8 cellular contexts compared by ENCODE assay signal in the genomic region with DNA sequence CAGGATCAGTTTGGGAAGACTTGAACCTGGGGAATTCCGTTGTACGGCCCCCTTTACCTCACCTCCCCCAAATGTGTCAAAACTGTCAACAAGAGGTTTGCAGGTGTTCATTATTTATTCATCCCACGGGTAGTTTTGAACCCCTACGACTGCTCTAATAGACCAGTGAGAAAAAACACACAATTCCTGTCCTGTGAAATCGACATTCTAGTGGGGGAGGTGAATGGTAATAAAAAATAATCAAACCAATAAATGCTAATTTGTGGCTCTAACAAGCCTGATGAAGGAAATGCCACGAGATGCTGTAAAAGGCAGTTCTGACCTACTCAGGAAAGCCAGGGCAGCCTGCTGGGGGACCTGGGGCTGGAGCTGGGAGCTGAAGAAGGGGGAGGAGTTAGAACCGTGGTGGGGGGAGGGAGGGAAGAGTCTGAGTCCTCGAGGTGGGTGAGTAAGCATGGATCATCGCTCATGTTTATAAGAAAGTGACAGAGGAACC. TPM values are rescaled to one million over a fixed set of nuclear protein-coding genes. Genes with fewer than 3 reads are reported as not detected.
DNase-seq lines count a peak whose midpoint lies in the region; ATAC-seq, FAIRE-seq and TF ChIP-seq lines count a peak whose summit lies in the region.

No MANE protein-coding gene starts in this region.

- SMC1A ChIA-PET in GM12878 (lab: Charles Lee; ENCODE audit: uncharacterized antibody, unreplicated experiment) = interaction anchor here (0.6 to 8.8 kb wide), 12 partner anchors 12 to 145 kb away, joined by 3 to 98 read pairs (median 4); a partner anchor contains a TSS

- CTCF ChIA-PET in activated naive CD4-positive, alpha-beta T cell treated with anti-CD3 and anti-CD28 coated beads, Interleukin-2, amount 10 ng/mL, durations not matched to agents 7 days and 5 days (lab: Charles Lee) = interaction anchor here (0.6 to 14.8 kb wide), 13 partner anchors 13 to 120 kb away, joined by 3 to 267 read pairs (median 5); a partner anchor contains a TSS
- CTCF ChIA-PET in GM12878 (lab: Yijun Ruan, JAX) = interaction anchor here (0.5 to 13.5 kb wide), 18 partner anchors 8 to 249 kb away, joined by 3 to 257 read pairs (median 10); a partner anchor contains a TSS

- H3K36me3 Mint-ChIP-seq in activated naive CD4-positive, alpha-beta T cell treated with anti-CD3 and anti-CD28 coated beads, Interleukin-2, amount 10 ng/mL, durations not matched to agents 7 days and 5 days = peaks cover 25% of the 10 kb centered on the region

- H3K79me2 ChIP-seq in GM12878 (ENCODE audit: control insufficient read depth, insufficient read depth, low read length) = peaks cover 6% of the 10 kb centered on the region

- in situ Hi-C loops in GM12878 (cut with MboI) = no loop called here

- no peaks in the 10 kb centered on the region for H3K9me3 ChIP-seq in GM12878 (replicated peaks; ENCODE audit: control insufficient read depth, insufficient read depth, low read length)
- H3K9me3 ChIP-seq in lower lobe of right lung = no peaks in the 10 kb centered on the region

- peak; percentile 0; the same call in 2 of the 3 replicates for ATAC-seq in GM12878
- peak in 1 of 2 donors; percentile 70 for ATAC-seq in lower lobe of right lung
- ATAC-seq in HG02938 (IDR thresholded peaks at IDR 0.05; ENCODE audit: unreplicated experiment) = no peak

- no peak for DNase-seq in activated naive CD4-positive, alpha-beta T cell treated with anti-CD3 and anti-CD28 coated beads, Interleukin-2, amount 10 ng/mL, durations not matched to agents 7 days and 5 days
- no peak for DNase-seq in activated naive CD4-positive, alpha-beta T cell treated with anti-CD3 and anti-CD28 coated beads, Interleukin-2, amount 50 U/mL, for 16 hours
- no peak for DNase-seq in GM12878 (ENCODE audit: low read depth, low spot score)
- DNase-seq in lower lobe of right lung = no peak
- no peak for DNase-seq in DMS 273 (lab: John Stamatoyannopoulos, UW; ENCODE audit: unreplicated experiment)
- DNase-seq in NCI-H1092 (lab: John Stamatoyannopoulos, UW) = no peak

- whole genome bisulfite sequencing in GM12878 (ENCODE audit: insufficient coverage, insufficient replicate concordance, low lambda C conversion rate, missing lambda C conversion rate) = 0% methylated on average over 9 of the region's 9 CpGs
- 13% methylated on average over 9 of the region's 9 CpGs for WGBS in urinary bladder

- intact Hi-C loops in GM12878 (cut with micrococcal nuclease; ENCODE audit: unreplicated experiment) = loop anchor here (1.0 to 5.0 kb wide), 7 partner anchors 17 to 319 kb away; a partner anchor contains a TSS
- intact Hi-C loops in lower lobe of right lung (cut with DNase I) = no loop called here

- peak overlapping the region; percentile 95 for H3K4me2 ChIP-seq in GM12878 (ENCODE audit: control insufficient read depth, insufficient read depth)

- no peak for TF ChIP-seq CTCF in GM12878 (IDR thresholded peaks at IDR 0.05 in 2 of 3, conservative IDR thresholded peaks at IDR 0.05 in 1 of 3; ENCODE audit: control insufficient read depth in 2 of 3, extremely low read depth in 1 of 3, insufficient read depth in 1 of 3, low read depth in 3 of 3, low read length in 3 of 3)
- no peak for TF ChIP-seq CTCF in lower lobe of right lung (IDR thresholded peaks at IDR 0.05)

- peak overlapping the region; percentile 98 for H3K27ac Mint-ChIP-seq in activated naive CD4-positive, alpha-beta T cell treated with anti-CD3 and anti-CD28 coated beads, Interleukin-2, amount 10 ng/mL, durations not matched to agents 7 days and 5 days

- FAIRE-seq in GM12878 (lab: Jason Lieb, UNC) = no peak

- H3K27me3 Mint-ChIP-seq in activated naive CD4-positive, alpha-beta T cell treated with anti-CD3 and anti-CD28 coated beads, Interleukin-2, amount 10 ng/mL, durations not matched to agents 7 days and 5 days = peaks cover 16% of the 10 kb centered on the region

- no peak for TF ChIP-seq POLR2A in GM12878 (IDR thresholded peaks at IDR 0.05; ENCODE audit: low read depth, low read length)

- H3K27me3 ChIP-seq in GM12878 (replicated peaks in 1 of 2; ENCODE audit: control insufficient read depth in 2 of 2, insufficient read depth in 2 of 2, low read length in 1 of 2) (no peaks in the 10 kb centered on the region), lower lobe of right lung (ENCODE audit: low read depth) (no peaks in the 10 kb centered on the region)

- H3K27ac ChIP-seq in GM12878 (ENCODE audit: control insufficient read depth, insufficient read depth) = peak overlapping the region; percentile 90
- peak overlapping the region; percentile 100 for H3K27ac ChIP-seq in lower lobe of right lung
- peak overlapping the region; percentile 84 for H3K27ac ChIP-seq in urinary bladder (ENCODE audit: low read depth)

- no peaks in the 10 kb centered on the region; a peak in 1 of 4 replicates for H3K36me3 ChIP-seq in GM12878 (ENCODE audit: control insufficient read depth in 2 of 2, insufficient read depth in 2 of 2, low read length in 1 of 2)
- peaks cover 34% of the 10 kb centered on the region for H3K36me3 ChIP-seq in lower lobe of right lung
- peaks cover 4% of the 10 kb centered on the region for H3K36me3 ChIP-seq in urinary bladder (ENCODE audit: insufficient read depth)

- no peaks in the 10 kb centered on the region for H4K20me1 ChIP-seq in GM12878 (ENCODE audit: control insufficient read depth, insufficient read depth)

- no TSS peak for BruUV-seq in GM12878 (replicated peaks; lab: Mats Ljungman, UMichigan)

- peak overlapping the region; percentile 98 for H2AFZ ChIP-seq in GM12878 (ENCODE audit: control insufficient read depth, low read depth, low read length)

- H3K4me3 Mint-ChIP-seq in activated naive CD4-positive, alpha-beta T cell treated with anti-CD3 and anti-CD28 coated beads, Interleukin-2, amount 10 ng/mL, durations not matched to agents 7 days and 5 days = peak overlapping the region; percentile 92

- peak; percentile 42 to 59; a peak in 2 of 4 replicates for TF ChIP-seq EP300 in GM12878 (IDR thresholded peaks at IDR 0.05; ENCODE audit: borderline replicate concordance in 1 of 2, control insufficient read depth in 1 of 2, low read depth in 2 of 2, low read length in 2 of 2)

- H3K4me1 ChIP-seq in GM12878 (ENCODE audit: control insufficient read depth, insufficient read depth, low read length) = peaks cover 26% of the 10 kb centered on the region
- peaks cover 25% of the 10 kb centered on the region for H3K4me1 ChIP-seq in lower lobe of right lung
- H3K4me1 ChIP-seq in urinary bladder (ENCODE audit: insufficient read depth) = no peaks in the 10 kb centered on the region

- H3K4me3 ChIP-seq in GM12878 (peak overlapping the region; percentile 71), lower lobe of right lung (peak overlapping the region; percentile 88), urinary bladder (ENCODE audit: low read depth, low read length) (peak overlapping the region; percentile 12)

- no peak for TF ChIP-seq RAD21 in GM12878 (IDR thresholded peaks at IDR 0.05; ENCODE audit: insufficient read depth, low read depth, low read length)

- no peaks in the 10 kb centered on the region for H3K9me3 Mint-ChIP-seq in activated naive CD4-positive, alpha-beta T cell treated with anti-CD3 and anti-CD28 coated beads, Interleukin-2, amount 10 ng/mL, durations not matched to agents 7 days and 5 days

- peak overlapping the region; percentile 72 for H3K9ac ChIP-seq in GM12878 (ENCODE audit: control insufficient read depth, insufficient read depth, low read length)

- peaks cover 42% of the 10 kb centered on the region for H3K4me1 Mint-ChIP-seq in activated naive CD4-positive, alpha-beta T cell treated with anti-CD3 and anti-CD28 coated beads, Interleukin-2, amount 10 ng/mL, durations not matched to agents 7 days and 5 days

- RAD21 ChIA-PET in GM12878 (lab: Charles Lee; ENCODE audit: unreplicated experiment) = interaction anchor here (0.6 to 5.9 kb wide), 15 partner anchors 15 to 385 kb away, joined by 3 to 78 read pairs (median 4); a partner anchor contains a TSS

- POLR2A ChIA-PET in GM12878 (lab: Charles Lee) = interaction anchor here (0.5 to 7.0 kb wide), 11 partner anchors 9 to 385 kb away, joined by 3 to 160 read pairs (median 10); a partner anchor contains a TSS

RNA-seq across cellular contexts. Expression of a gene that starts 0.5 kb away (rescaled TPM):
- total RNA-seq in GM12878 (2013; cell fraction: nucleolus; rRNA removed) = 69.3 and 75.5 TPM in 2 replicates
- total RNA-seq in GM12878 (2014; rRNA removed) (13.4 and 14.6 TPM in 2 replicates), GM12878 (2014; rRNA removed; fragmentation: Illumina TruSeq; extraction: Trizol) (9.0 and 11.7 TPM in 2 replicates), GM12878 (2021) (19.3 and 20.8 TPM in 2 replicates), lower lobe of right lung (76.6 TPM), urinary bladder (38.7 TPM)
- 14.0 TPM for polyA plus RNA-seq in GM12878 (2011; ENCODE audit: low read depth)
- polyA plus RNA-seq in GM12878 (2011; rRNA removed) (27.4 and 36.5 TPM in 2 replicates), GM12878 (2014; fragmentation: Illumina TruSeq; extraction: Trizol) (11.1 and 16.7 TPM in 2 replicates), GM12878 (2014; fragmentation: Nextera tagmentation; extraction: Ambion mirVana) (under 1 TPM; 0.26 to 0.90 TPM), GM12878 (2014; rRNA removed) (17.7 and 22.0 TPM in 2 replicates), GM12878 (2016; fragmentation: Nextera tagmentation; extraction: Ambion mirVana) (1 to 10 TPM; 5.4 to 5.5 TPM), urinary bladder (76.9 TPM)
- 29.5 and 29.9 TPM in 2 replicates for polyA plus RNA-seq in GM12878 (2011; cell fraction: cytosol; rRNA removed)
- polyA plus RNA-seq in GM12878 (2011; cell fraction: nucleus; rRNA removed) = 96.0 and 138 TPM in 2 replicates
- polyA plus RNA-seq in GM12878 (2012) = 33.8 and 36.8 TPM in 2 replicates
- polyA minus RNA-seq in GM12878 (2011; rRNA and poly(A)+ RNA removed) = 21.0 and 29.5 TPM in 2 replicates
- 12.3 and 13.1 TPM in 2 replicates for polyA minus RNA-seq in GM12878 (2011; cell fraction: cytosol; rRNA and poly(A)+ RNA removed)
- polyA minus RNA-seq in GM12878 (2011; cell fraction: nucleus; rRNA and poly(A)+ RNA removed) = 35.7 and 47.4 TPM in 2 replicates

RNA-seq across cellular contexts. Expression of a gene that starts 25.0 kb away (rescaled TPM):
- 33.4 and 45.6 TPM in 2 replicates for total RNA-seq in GM12878 (2013; cell fraction: nucleolus; rRNA removed)
- total RNA-seq in GM12878 (2014; rRNA removed) = 126 and 130 TPM in 2 replicates
- 81.9 and 89.4 TPM in 2 replicates for total RNA-seq in GM12878 (2014; rRNA removed; fragmentation: Illumina TruSeq; extraction: Trizol)
- total RNA-seq in GM12878 (2021) = 117 and 142 TPM in 2 replicates
- 64.8 TPM for polyA plus RNA-seq in GM12878 (2011; ENCODE audit: low read depth)
- 85.4 and 270 TPM in 2 replicates for polyA plus RNA-seq in GM12878 (2011; rRNA removed)
- polyA plus RNA-seq in GM12878 (2011; cell fraction: cytosol; rRNA removed) = 383 and 456 TPM in 2 replicates
- polyA plus RNA-seq in GM12878 (2011; cell fraction: nucleus; rRNA removed) = 369 and 394 TPM in 2 replicates
- polyA plus RNA-seq in GM12878 (2012) = 102 and 109 TPM in 2 replicates
- polyA plus RNA-seq in GM12878 (2014; fragmentation: Illumina TruSeq; extraction: Trizol) = 308 and 325 TPM in 2 replicates
- 10 to 100 TPM; 58.2 to 88.6 TPM for polyA plus RNA-seq in GM12878 (2014; fragmentation: Nextera tagmentation; extraction: Ambion mirVana)
- polyA plus RNA-seq in GM12878 (2014; rRNA removed) = 118 and 122 TPM in 2 replicates
- 100 to 1,000 TPM; 229 to 254 TPM for polyA plus RNA-seq in GM12878 (2016; fragmentation: Nextera tagmentation; extraction: Ambion mirVana)
- polyA minus RNA-seq in GM12878 (2011; rRNA and poly(A)+ RNA removed) = 81.9 and 101 TPM in 2 replicates
- polyA minus RNA-seq in GM12878 (2011; cell fraction: cytosol; rRNA and poly(A)+ RNA removed) = 32.6 and 48.3 TPM in 2 replicates
- 54.6 and 92.9 TPM in 2 replicates for polyA minus RNA-seq in GM12878 (2011; cell fraction: nucleus; rRNA and poly(A)+ RNA removed)
- 35.0 TPM for total RNA-seq in lower lobe of right lung
- total RNA-seq in urinary bladder = 4.8 TPM
- polyA plus RNA-seq in urinary bladder = 41.9 TPM

RNA-seq across cellular contexts. Expression of a gene that starts 25.7 kb away (rescaled TPM):
- total RNA-seq in GM12878 (2013; cell fraction: nucleolus; rRNA removed) = not detected in 2 replicates
- total RNA-seq in GM12878 (2014; rRNA removed) (not detected in 2 replicates), GM12878 (2014; rRNA removed; fragmentation: Illumina TruSeq; extraction: Trizol) (not detected in 2 replicates), GM12878 (2021) (not detected in 2 replicates), lower lobe of right lung (3.5 TPM), urinary bladder (not detected)
- not detected for polyA plus RNA-seq in GM12878 (2011; ENCODE audit: low read depth)
- polyA plus RNA-seq in GM12878 (2011; rRNA removed) (0.07 TPM in 1 of 2 replicates, not detected in the other), GM12878 (2014; fragmentation: Illumina TruSeq; extraction: Trizol) (not detected in 2 replicates), GM12878 (2014; fragmentation: Nextera tagmentation; extraction: Ambion mirVana) (not detected), GM12878 (2014; rRNA removed) (not detected in 2 replicates), GM12878 (2016; fragmentation: Nextera tagmentation; extraction: Ambion mirVana) (not detected), urinary bladder (not detected)
- 0.07 TPM in 1 of 2 replicates, not detected in the other for polyA plus RNA-seq in GM12878 (2011; cell fraction: cytosol; rRNA removed)
- not detected in 2 replicates for polyA plus RNA-seq in GM12878 (2011; cell fraction: nucleus; rRNA removed)
- polyA plus RNA-seq in GM12878 (2012) = 0.20 TPM in 1 of 2 replicates, not detected in the other
- 0.26 TPM in 1 of 2 replicates, not detected in the other for polyA minus RNA-seq in GM12878 (2011; rRNA and poly(A)+ RNA removed)
- polyA minus RNA-seq in GM12878 (2011; cell fraction: cytosol; rRNA and poly(A)+ RNA removed) = not detected in 2 replicates
- not detected in 2 replicates for polyA minus RNA-seq in GM12878 (2011; cell fraction: nucleus; rRNA and poly(A)+ RNA removed)

RNA-seq across cellular contexts. Expression of a gene that starts 30.5 kb away (rescaled TPM):
- total RNA-seq in GM12878 (2013; cell fraction: nucleolus; rRNA removed) = not detected in 2 replicates
- total RNA-seq in GM12878 (2014; rRNA removed) (not detected in 2 replicates), GM12878 (2014; rRNA removed; fragmentation: Illumina TruSeq; extraction: Trizol) (not detected in 2 replicates), GM12878 (2021) (not detected in 2 replicates), lower lobe of right lung (not detected), urinary bladder (1.0 TPM)
- not detected for polyA plus RNA-seq in GM12878 (2011; ENCODE audit: low read depth)
- polyA plus RNA-seq in GM12878 (2011; rRNA removed) (0.35 and 0.69 TPM in 2 replicates), GM12878 (2014; fragmentation: Illumina TruSeq; extraction: Trizol) (not detected in 2 replicates), GM12878 (2014; fragmentation: Nextera tagmentation; extraction: Ambion mirVana) (not detected), GM12878 (2014; rRNA removed) (0.28 TPM in 1 of 2 replicates, not detected in the other), GM12878 (2016; fragmentation: Nextera tagmentation; extraction: Ambion mirVana) (not detected), urinary bladder (2.1 TPM)
- polyA plus RNA-seq in GM12878 (2011; cell fraction: cytosol; rRNA removed) = 0.17 and 0.34 TPM in 2 replicates
- polyA plus RNA-seq in GM12878 (2011; cell fraction: nucleus; rRNA removed) = 0.29 and 0.40 TPM in 2 replicates
- polyA plus RNA-seq in GM12878 (2012) = 0.23 and 0.83 TPM in 2 replicates
- 0.15 and 0.77 TPM in 2 replicates for polyA minus RNA-seq in GM12878 (2011; rRNA and poly(A)+ RNA removed)
- not detected in 2 replicates for polyA minus RNA-seq in GM12878 (2011; cell fraction: cytosol; rRNA and poly(A)+ RNA removed)
- polyA minus RNA-seq in GM12878 (2011; cell fraction: nucleus; rRNA and poly(A)+ RNA removed) = 0.24 TPM in 1 of 2 replicates, not detected in the other

RNA-seq across cellular contexts. Expression of a gene that starts 33.4 kb away (rescaled TPM):
- total RNA-seq in GM12878 (2013; cell fraction: nucleolus; rRNA removed) = 30.5 and 39.4 TPM in 2 replicates
- total RNA-seq in GM12878 (2014; rRNA removed) (11.0 and 13.6 TPM in 2 replicates), GM12878 (2014; rRNA removed; fragmentation: Illumina TruSeq; extraction: Trizol) (24.9 and 26.5 TPM in 2 replicates), GM12878 (2021) (28.8 and 33.9 TPM in 2 replicates), lower lobe of right lung (26.7 TPM), urinary bladder (11.2 TPM)
- polyA plus RNA-seq in GM12878 (2011; ENCODE audit: low read depth) = 21.0 TPM
- polyA plus RNA-seq in GM12878 (2011; rRNA removed) (30.1 and 50.1 TPM in 2 replicates), GM12878 (2014; fragmentation: Illumina TruSeq; extraction: Trizol) (23.0 and 45.6 TPM in 2 replicates), GM12878 (2014; fragmentation: Nextera tagmentation; extraction: Ambion mirVana) (1 to 10 TPM; 8.4 to 9.0 TPM), GM12878 (2014; rRNA removed) (30.8 and 31.2 TPM in 2 replicates), GM12878 (2016; fragmentation: Nextera tagmentation; extraction: Ambion mirVana) (1 to 10 TPM; 4.3 to 5.9 TPM), urinary bladder (36.3 TPM)
- 75.5 and 87.5 TPM in 2 replicates for polyA plus RNA-seq in GM12878 (2011; cell fraction: cytosol; rRNA removed)
- polyA plus RNA-seq in GM12878 (2011; cell fraction: nucleus; rRNA removed) = 62.6 and 84.5 TPM in 2 replicates
- polyA plus RNA-seq in GM12878 (2012) = 25.4 and 31.7 TPM in 2 replicates
- 46.5 and 53.0 TPM in 2 replicates for polyA minus RNA-seq in GM12878 (2011; rRNA and poly(A)+ RNA removed)
- 11.4 and 14.6 TPM in 2 replicates for polyA minus RNA-seq in GM12878 (2011; cell fraction: cytosol; rRNA and poly(A)+ RNA removed)
- polyA minus RNA-seq in GM12878 (2011; cell fraction: nucleus; rRNA and poly(A)+ RNA removed) = 36.4 and 44.8 TPM in 2 replicates

Comparison
In these comparisons a context has a peak if more than half of its experiments do, and no peak if none do; other contexts are left out.
1. H3K4me3 ChIP-seq: peak in every context shown above with its lines; median percentile 88 in lower lobe of right lung; 71 in GM12878; 12 in urinary bladder.